In genomic region chr6:151239603-151240035, GRCh38 we compare ENCODE assay signal across 8 cellular contexts. TPM values are rescaled to one million over a fixed set of nuclear protein-coding genes. Genes with fewer than 3 reads are reported as not detected.
DNase-seq lines count a peak whose midpoint lies in the region; ATAC-seq, FAIRE-seq and TF ChIP-seq lines count a peak whose summit lies in the region.

Gene AKAP12 (plus strand): TSS chr6:151239967. CDS start chr6:151240563, 596 bp downstream.

- H3K27me3 ChIP-seq in BJ (ENCODE audit: control insufficient read depth, insufficient read depth, low read length) (no peaks in the 10 kb centered on the region; the same call in 1 of the 2 replicates), H1 (replicated peaks in 1 of 4; ENCODE audit: control insufficient read depth in 3 of 4, extremely low read depth in 1 of 4, insufficient read depth in 3 of 4, low read length in 3 of 4) (0 out of 7 replicates have a peak, but pooled peaks cover 0 to 3% (median 0%) of the 10 kb centered on the region in 4 experiments), tibial artery (no peaks in the 10 kb centered on the region)

- peaks cover 15% of the 10 kb centered on the region for H3K23me2 ChIP-seq in H1 (ENCODE audit: low read depth, low read length)

- H4K8ac ChIP-seq in H1 (ENCODE audit: extremely low read depth, insufficient read depth, low read length), result peak within 1 kb of the TSS; percentile 97

- H2AFZ ChIP-seq in H1 (ENCODE audit: low read length), result peak within 1 kb of the TSS; percentile 94

- no peak for TF ChIP-seq RAD21 in H1 (IDR thresholded peaks at IDR 0.05 in 1 of 2, conservative IDR thresholded peaks at IDR 0.05 in 1 of 2; ENCODE audit: low read depth in 2 of 2, low read length in 2 of 2)

- FAIRE-seq in H1 (lab: Jason Lieb, UNC), result no peak

- no peak within 1 kb of the TSS for H3K4ac ChIP-seq in H1 (replicated peaks; ENCODE audit: insufficient read length, low read depth, low read length)

- TF ChIP-seq CTCF in BJ (IDR thresholded peaks at IDR 0.05; ENCODE audit: insufficient read depth, low read depth, low read length) (no peak), H1 (IDR thresholded peaks at IDR 0.05; ENCODE audit: control extremely low read depth in 1 of 3, insufficient read depth in 1 of 3, low read depth in 1 of 3, low read length in 3 of 3) (no peak), tibial artery (IDR thresholded peaks at IDR 0.05) (no peak)

- H3K14ac ChIP-seq in H1 (ENCODE audit: insufficient read length), result no peak within 1 kb of the TSS

- H3K9me3 ChIP-seq in H1 (ENCODE audit: insufficient read depth in 2 of 2, low read depth in 1 of 2, low read length in 1 of 2) (no peaks in the 10 kb centered on the region), tibial artery (no peaks in the 10 kb centered on the region)

- H3K36me3 ChIP-seq in BJ (ENCODE audit: control insufficient read depth, insufficient read depth, low read length) (no peaks in the 10 kb centered on the region), H1 (ENCODE audit: control insufficient read depth in 2 of 4, insufficient read depth in 4 of 4, low read length in 3 of 4) (no peaks in the 10 kb centered on the region), tibial artery (no peaks in the 10 kb centered on the region)

- peak within 1 kb of the TSS; percentile 76; the same call in 1 of the 2 replicates for H2BK15ac ChIP-seq in H1 (ENCODE audit: low read length)

- H4K5ac ChIP-seq in H1 (ENCODE audit: insufficient read length, low read depth, low read length), result peak within 1 kb of the TSS; percentile 94

- no peak within 1 kb of the TSS for H3K23ac ChIP-seq in H1 (ENCODE audit: insufficient read length)

- intact Hi-C loops in tibial artery (cut with DNase I; ENCODE audit: low total_unique reads), result loop anchor here (5.0 to 10.0 kb wide), 2 partner anchors 85 to 347 kb away; no protein-coding TSS in a partner anchor

- POLR2A ChIA-PET in BJ (lab: Charles Lee), result interaction anchor here (0.6 kb wide), 1 partner anchor 139 kb away, joined by 5 read pairs; no protein-coding TSS in a partner anchor
- POLR2A ChIA-PET in H1 (lab: Charles Lee; ENCODE audit: partially characterized antibody), result interaction anchor here (0.7 to 4.3 kb wide), 20 partner anchors 9 to 233 kb away, joined by 3 to 42 read pairs (median 5); no protein-coding TSS in a partner anchor

- H4K91ac ChIP-seq in H1 (replicated peaks; ENCODE audit: insufficient read length, low read length), result peak within 1 kb of the TSS; percentile 95

- peak within 1 kb of the TSS; percentile 98 for H2BK12ac ChIP-seq in H1 (ENCODE audit: low read depth, low read length)

- no peak within 1 kb of the TSS for H3K56ac ChIP-seq in H1 (replicated peaks; ENCODE audit: insufficient read length, low read depth, low read length)

- ATAC-seq in HG03571 (IDR thresholded peaks at IDR 0.05; ENCODE audit: unreplicated experiment) (no peak), HG02763 (IDR thresholded peaks at IDR 0.05; ENCODE audit: unreplicated experiment) (no peak), GM18861 (IDR thresholded peaks at IDR 0.05; ENCODE audit: unreplicated experiment) (no peak)

- no peak within 1 kb of the TSS for H2BK120ac ChIP-seq in H1 (replicated peaks; ENCODE audit: low read depth, low read length)

- H3K18ac ChIP-seq in H1 (ENCODE audit: extremely low read depth, low read length), result peak within 1 kb of the TSS; percentile 93

- CTCF ChIA-PET in BJ (lab: Yijun Ruan, JAX) (interaction anchor here (1.1 to 3.5 kb wide), 2 partner anchors 15 to 85 kb away, joined by 3 to 18 read pairs; no protein-coding TSS in a partner anchor), H1 (lab: Charles Lee; ENCODE audit: partially characterized antibody) (interaction anchor here (0.6 to 1.3 kb wide), 4 partner anchors 83 to 526 kb away, joined by 3 read pairs; no protein-coding TSS in a partner anchor)

- TF ChIP-seq EP300 in H1 (IDR thresholded peaks at IDR 0.05; ENCODE audit: borderline replicate concordance in 1 of 2, low read depth in 2 of 2, low read length in 2 of 2), result no peak

- peak within 1 kb of the TSS; percentile 74 to 98 for H3K4me2 ChIP-seq in H1 (ENCODE audit: insufficient read depth in 1 of 2, low read depth in 2 of 2, low read length in 2 of 2)

- H2AK5ac ChIP-seq in H1 (ENCODE audit: low read depth, low read length), result no peak within 1 kb of the TSS

- peaks cover 3 to 12% (median 9%) of the 10 kb centered on the region in 4 experiments; a peak in 6 of 7 replicates for H3K4me1 ChIP-seq in H1 (replicated peaks in 1 of 4; ENCODE audit: control insufficient read depth in 3 of 4, insufficient read depth in 4 of 4, low read length in 3 of 4)
- H3K4me1 ChIP-seq in tibial artery, result peaks cover 0 to 31% (median 10%) of the 10 kb centered on the region in 4 donors

- H3K4me3 ChIP-seq in BJ (ENCODE audit: low read depth, low read length) (peak within 1 kb of the TSS; percentile 88), H1 (ENCODE audit: extremely low read depth in 1 of 4, insufficient read depth in 2 of 4, low read depth in 3 of 4, low read length in 4 of 4) (peak within 1 kb of the TSS; percentile 61 to 97 (median 92)), tibial artery (peak within 1 kb of the TSS; percentile 95 to 97)

- H4K20me1 ChIP-seq in H1 (replicated peaks in 1 of 2; ENCODE audit: control insufficient read depth in 1 of 2, insufficient read depth in 2 of 2, low read length in 2 of 2), result peaks cover 0 to 2% of the 10 kb centered on the region in 2 experiments

- peaks cover 0 to 31% of the 10 kb centered on the region in 2 experiments for H3K79me2 ChIP-seq in H1 (ENCODE audit: control insufficient read depth in 1 of 2, insufficient read depth in 2 of 2, low read length in 2 of 2)

- H3K27ac ChIP-seq in H1 (ENCODE audit: low read depth, low read length), result peak within 1 kb of the TSS; percentile 78
- peak within 1 kb of the TSS; percentile 98 to 99 for H3K27ac ChIP-seq in tibial artery

- peak within 1 kb of the TSS; percentile 79 to 88 (median 83) for H3K9ac ChIP-seq in H1 (replicated peaks in 1 of 4; ENCODE audit: extremely low read depth in 1 of 4, low read depth in 3 of 4, low read length in 3 of 4)

- 9% methylated on average over 22 of the region's 23 CpGs; no CpG with 5 or more reads in 1 of the 2 experiments for WGBS in H1 (ENCODE audit: extremely low coverage in 1 of 2, insufficient coverage in 1 of 2, insufficient read length in 1 of 2, insufficient replicate concordance in 2 of 2, low coverage in 1 of 2, low lambda C conversion rate in 2 of 2, missing lambda C conversion rate in 1 of 2), 2 experiments

- DNase-seq in BJ (ENCODE audit: low read depth) (no peak), NCI-H2227 treated with DMSO at 0.1 percent for 48 hours (lab: John Stamatoyannopoulos, UW) (peak; percentile 41), H1 (ENCODE audit: low read depth in 1 of 2, low spot score in 2 of 2) (peak; percentile 34 to 78), mesenteric fat pad (ENCODE audit: low spot score) (no peak), tibial artery (peak; percentile 43 to 86)

- no peak for TF ChIP-seq POLR2A in H1 (IDR thresholded peaks at IDR 0.05; ENCODE audit: control extremely low read depth in 1 of 2, low read depth in 2 of 2, low read length in 2 of 2)

- peak within 1 kb of the TSS; percentile 57; the same call in 1 of the 2 replicates for H2BK5ac ChIP-seq in H1 (ENCODE audit: low read depth, low read length)

- H3K79me1 ChIP-seq in H1 (ENCODE audit: low read depth, low read length), result peaks cover 3% of the 10 kb centered on the region; the same call in 1 of the 2 replicates

- H2BK20ac ChIP-seq in H1 (ENCODE audit: low read length), result peak within 1 kb of the TSS; percentile 94; the same call in 1 of the 2 replicates

TF ChIP-seq in H1, 55 proteins besides CTCF, POLR2A, EP300 and RAD21 (continues in another document):
- TF ChIP-seq MAFK (IDR thresholded peaks at IDR 0.05; ENCODE audit: low read depth, low read length) (no peak), POU5F1 (IDR thresholded peaks at IDR 0.05; ENCODE audit: low read depth, low read length) (no peak), TAF1 (IDR thresholded peaks at IDR 0.05; ENCODE audit: low read depth, low read length) (no peak), RFX5 (IDR thresholded peaks at IDR 0.05; ENCODE audit: borderline replicate concordance, low read depth, low read length) (no peak), CBX8 (IDR thresholded peaks at IDR 0.05; ENCODE audit: borderline replicate concordance, low read depth, low read length) (no peak), TBP (IDR thresholded peaks at IDR 0.05; ENCODE audit: low read depth, low read length) (no peak), ZNF274 (IDR thresholded peaks at IDR 0.05; ENCODE audit: borderline replicate concordance, extremely low read depth, low read length) (no peak), SIX5 (IDR thresholded peaks at IDR 0.05; ENCODE audit: low read depth, low read length) (no peak), SAP30 (IDR thresholded peaks at IDR 0.05; ENCODE audit: insufficient read depth, insufficient replicate concordance, low read length) (peak; percentile 44), GTF2F1 (IDR thresholded peaks at IDR 0.05; ENCODE audit: borderline replicate concordance, low read depth, low read length) (no peak), NANOG (IDR thresholded peaks at IDR 0.05; ENCODE audit: insufficient read depth, low read depth, low read length, poor library complexity, severe bottlenecking) (no peak), EGR1 (IDR thresholded peaks at IDR 0.05; ENCODE audit: borderline replicate concordance, low read depth, low read length) (0 out of 2 replicates have a peak, but pooled peaks have one; percentile 47), KDM5A (IDR thresholded peaks at IDR 0.05; ENCODE audit: low read length) (no peak)
- TF ChIP-seq, protein P1, sequence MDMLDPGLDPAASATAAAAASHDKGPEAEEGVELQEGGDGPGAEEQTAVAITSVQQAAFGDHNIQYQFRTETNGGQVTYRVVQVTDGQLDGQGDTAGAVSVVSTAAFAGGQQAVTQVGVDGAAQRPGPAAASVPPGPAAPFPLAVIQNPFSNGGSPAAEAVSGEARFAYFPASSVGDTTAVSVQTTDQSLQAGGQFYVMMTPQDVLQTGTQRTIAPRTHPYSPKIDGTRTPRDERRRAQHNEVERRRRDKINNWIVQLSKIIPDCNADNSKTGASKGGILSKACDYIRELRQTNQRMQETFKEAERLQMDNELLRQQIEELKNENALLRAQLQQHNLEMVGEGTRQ (IDR thresholded peaks at IDR 0.05; ENCODE audit: low read length), result 0 out of 2 replicates have a peak, but pooled peaks have one; percentile 38

RNA-seq across cellular contexts. Expression of gene AKAP12, which starts in this region (rescaled TPM):
- polyA plus RNA-seq in BJ (2011; rRNA removed), result 27.7 and 33.7 TPM in 2 replicates
- polyA minus RNA-seq in BJ (2011; rRNA and poly(A)+ RNA removed), result 14.1 and 19.3 TPM in 2 replicates
- 79.2 and 84.2 TPM in 2 replicates for total RNA-seq in H1 (2021; fragmentation: NEBNext Ultra II Directional; extraction: Animal tissue kit (Norgen Biotek cat#: 25700))
- 10.6 and 14.6 TPM in 2 replicates for polyA plus RNA-seq in H1 (2011; rRNA removed)
- polyA plus RNA-seq in H1 (2011; cell fraction: cytosol; rRNA removed), result 27.4 TPM
- 18.5 TPM for polyA plus RNA-seq in H1 (2011; cell fraction: nucleus; rRNA removed)
- 48.4 to 56.6 TPM (median 53.9 TPM) in 4 replicates for polyA plus RNA-seq in H1 (2012, experiment 1 of 2)
- polyA plus RNA-seq in H1 (2012, experiment 2 of 2), result 2.0 TPM
- polyA plus RNA-seq in H1 (2013, experiment 1 of 2), result 56.7 TPM
- 58.3 TPM for polyA plus RNA-seq in H1 (2013, experiment 2 of 2)
- 20.4 and 30.1 TPM in 2 replicates for polyA minus RNA-seq in H1 (2011; rRNA and poly(A)+ RNA removed)
- 32.7 TPM for polyA minus RNA-seq in H1 (2011; cell fraction: cytosol; rRNA and poly(A)+ RNA removed)
- polyA minus RNA-seq in H1 (2011; cell fraction: nucleus; rRNA and poly(A)+ RNA removed), result 27.0 TPM
- total RNA-seq in mesenteric fat pad, result 223 TPM

Comparison
In these comparisons a context has a peak if more than half of its experiments do, and no peak if none do; other contexts are left out.
1. DNase-seq: peak in NCI-H2227 treated with DMSO at 0.1 percent for 48 hours (single experiment), H1 (2 of 2) and tibial artery (2 of 2); none in BJ (single experiment) and mesenteric fat pad (single experiment).
2. Peak in every context shown above with its lines, with median percentiles within 50 percentile points of each other: H3K4me3 ChIP-seq.